ENCODE assay signal across 1 cellular context in genomic region chr15:90872481-90873184, GRCh38.
TF ChIP-seq lines count a peak whose summit lies in the region.

No MANE protein-coding gene starts in this region.

TF ChIP-seq in K562, 482 proteins besides CTCF, POLR2A, EP300 and RAD21 (continued from another document):
- TF ChIP-seq ARID4B (CRISPR knock-in tag; IDR thresholded peaks at IDR 0.05) = peak; percentile 65; the same call in 1 of the 2 replicates
- TF ChIP-seq SUPT5H (IDR thresholded peaks at IDR 0.05) = peak; percentile 37; the same call in 1 of the 2 replicates
- TF ChIP-seq HINFP (tag; conservative IDR thresholded peaks at IDR 0.05; ENCODE audit: low read depth) = 0 out of 2 replicates have a peak, but pooled peaks have one; percentile 41
- TF ChIP-seq SMAD4 (CRISPR knock-in tag; conservative IDR thresholded peaks at IDR 0.05) = peak; percentile 52; the same call in 1 of the 2 replicates
- no peak for TF ChIP-seq KDM4B (IDR thresholded peaks at IDR 0.05; ENCODE audit: borderline replicate concordance in 2 of 2, low read depth in 1 of 2)
- no peak for TF ChIP-seq PBX2 (CRISPR knock-in tag; IDR thresholded peaks at IDR 0.05; ENCODE audit: low read depth)
- 0 out of 2 replicates have a peak, but pooled peaks have one; percentile 7 for TF ChIP-seq PBX2 (tag; conservative IDR thresholded peaks at IDR 0.05; ENCODE audit: low read depth)
- TF ChIP-seq NR2C2 (CRISPR knock-in tag; IDR thresholded peaks at IDR 0.05) = no peak
- TF ChIP-seq NR2C2 (tag; IDR thresholded peaks at IDR 0.05) = no peak; the same call in 1 of the 2 replicates
